ENCODE assay signal across 8 cellular contexts in genomic region chr11:355581-356458, GRCh38. TPM values are rescaled to one million over a fixed set of nuclear protein-coding genes. Genes with fewer than 3 reads are reported as not detected.
DNase-seq lines count a peak whose midpoint lies in the region; ATAC-seq, FAIRE-seq and TF ChIP-seq lines count a peak whose summit lies in the region.

No MANE protein-coding gene starts in this region.

- TF ChIP-seq CTCF in progenitor cell of endocrine pancreas (IDR thresholded peaks at IDR 0.05; ENCODE audit: unreplicated experiment) = no peak
- TF ChIP-seq CTCF in type B pancreatic cell (conservative IDR thresholded peaks at IDR 0.05) = no peak

- H3K9me3 Mint-ChIP-seq in progenitor cell of endocrine pancreas (ENCODE audit: low read depth) (no peaks in the 10 kb centered on the region), type B pancreatic cell (peaks cover 3% of the 10 kb centered on the region)

- WGBS in adipose tissue, 3 donors = 2 to 8% (median 2%) methylated on average over 47 to 75 of the region's 76 CpGs

- DNase-seq in GM12892 (ENCODE audit: insufficient read length) = peak; percentile 84
- DNase-seq in HT-29 (ENCODE audit: low spot score) = peak; percentile 86
- DNase-seq in SW 1271 (lab: John Stamatoyannopoulos, UW) = peak; percentile 37 to 89
- peak; percentile 95 for DNase-seq in cardiac septum (ENCODE audit: low spot score)
- DNase-seq in progenitor cell of endocrine pancreas (ENCODE audit: low spot score, unreplicated experiment) = peak; percentile 81
- peak; percentile 86 for DNase-seq in type B pancreatic cell (ENCODE audit: extremely low spot score, unreplicated experiment)

- H3K36me3 Mint-ChIP-seq in progenitor cell of endocrine pancreas (ENCODE audit: insufficient read depth) = no peaks in the 10 kb centered on the region
- no peaks in the 10 kb centered on the region for H3K36me3 Mint-ChIP-seq in type B pancreatic cell

- H3K27me3 Mint-ChIP-seq in progenitor cell of endocrine pancreas (no peaks in the 10 kb centered on the region), type B pancreatic cell (peaks cover 7% of the 10 kb centered on the region)

- H3K4me1 Mint-ChIP-seq in progenitor cell of endocrine pancreas (ENCODE audit: low read depth) (peaks cover 18% of the 10 kb centered on the region), type B pancreatic cell (ENCODE audit: unreplicated experiment) (peaks cover 22% of the 10 kb centered on the region)

- H3K27ac Mint-ChIP-seq in progenitor cell of endocrine pancreas = peak overlapping the region; percentile 90
- H3K27ac Mint-ChIP-seq in type B pancreatic cell = peak overlapping the region; percentile 59

- peak overlapping the region; percentile 44 for H3K4me3 Mint-ChIP-seq in progenitor cell of endocrine pancreas (ENCODE audit: low read depth)
- peak overlapping the region; percentile 70 for H3K4me3 Mint-ChIP-seq in type B pancreatic cell

- no peak; the same call in 1 of the 2 replicates for TF ChIP-seq POLR2A in GM12892 (IDR thresholded peaks at IDR 0.05; ENCODE audit: low read depth, low read length)

- intact Hi-C loops in cardiac septum (cut with DNase I) = loop anchor here (1.0 to 5.0 kb wide), 3 partner anchors 29 to 149 kb away; partner anchors contain the start of genes BET1L and RIC8A

- peak; percentile 89 for FAIRE-seq in GM12892 (lab: Jason Lieb, UNC)

- ATAC-seq in HG02571 (IDR thresholded peaks at IDR 0.05; ENCODE audit: unreplicated experiment) = no peak

- H3K27ac ChIP-seq in adipose tissue (ENCODE audit: low read depth, low read length) = peak overlapping the region; percentile 98

RNA-seq across cellular contexts. Expression of gene B4GALNT4, which starts 13.5 kb away (rescaled TPM):
- polyA plus RNA-seq in GM12892 (2012; ENCODE audit: missing spikeins) = not detected
- total RNA-seq in HT-29 (2014; rRNA removed; shearing (Covaris generic)) = not detected in 2 replicates
- 1 to 10 TPM in 2 of 3 donors, under 1 TPM in 1; 0.99 to 3.8 (median 1.6) TPM for polyA plus RNA-seq in adipose tissue
- total RNA-seq in cardiac septum (0.24 TPM), progenitor cell of endocrine pancreas (277 and 294 TPM in 2 replicates), type B pancreatic cell (ENCODE audit: low replicate concordance) (95.0 and 185 TPM in 2 replicates)

RNA-seq across cellular contexts. Expression of gene IFITM3, which starts 35.2 kb away (rescaled TPM):
- polyA plus RNA-seq in GM12892 (2012; ENCODE audit: missing spikeins) = 1.7 TPM
- 10.6 and 30.1 TPM in 2 replicates for total RNA-seq in HT-29 (2014; rRNA removed; shearing (Covaris generic))
- 1,000 to 10,000 TPM in 2 of 3 donors, 100 to 1,000 TPM in 1; 569 to 2,459 (median 1,570) TPM for polyA plus RNA-seq in adipose tissue
- 260 TPM for total RNA-seq in cardiac septum
- total RNA-seq in progenitor cell of endocrine pancreas = 99.3 and 105 TPM in 2 replicates
- 175 and 354 TPM in 2 replicates for total RNA-seq in type B pancreatic cell (ENCODE audit: low replicate concordance)

RNA-seq across cellular contexts. Expression of gene PKP3, which starts 38.2 kb away (rescaled TPM):
- not detected for polyA plus RNA-seq in GM12892 (2012; ENCODE audit: missing spikeins)
- total RNA-seq in HT-29 (2014; rRNA removed; shearing (Covaris generic)) = 284 and 306 TPM in 2 replicates
- 10 to 100 TPM in 1 of 3 donors, 1 to 10 TPM in 2; 1.0 to 15.4 (median 3.4) TPM for polyA plus RNA-seq in adipose tissue
- 0.83 TPM for total RNA-seq in cardiac septum
- total RNA-seq in progenitor cell of endocrine pancreas = 55.9 and 56.9 TPM in 2 replicates
- total RNA-seq in type B pancreatic cell (ENCODE audit: low replicate concordance) = 51.6 and 156 TPM in 2 replicates

RNA-seq across cellular contexts. Expression of gene IFITM1, which starts 42.0 kb away (rescaled TPM):
- 237 TPM for polyA plus RNA-seq in GM12892 (2012; ENCODE audit: missing spikeins)
- 6.8 and 7.6 TPM in 2 replicates for total RNA-seq in HT-29 (2014; rRNA removed; shearing (Covaris generic))
- 100 to 1,000 TPM in 2 of 3 donors, 10 to 100 TPM in 1; 84.7 to 356 (median 325) TPM for polyA plus RNA-seq in adipose tissue
- total RNA-seq in cardiac septum (123 TPM), progenitor cell of endocrine pancreas (2.3 TPM in 2 replicates), type B pancreatic cell (ENCODE audit: low replicate concordance) (34.1 and 192 TPM in 2 replicates)

RNA-seq across cellular contexts. Expression of gene IFITM2, which starts 48.2 kb away (rescaled TPM):
- polyA plus RNA-seq in GM12892 (2012; ENCODE audit: missing spikeins) = 157 TPM
- 31.2 and 32.3 TPM in 2 replicates for total RNA-seq in HT-29 (2014; rRNA removed; shearing (Covaris generic))
- 1,000 to 10,000 TPM in 2 of 3 donors, 100 to 1,000 TPM in 1; 208 to 1,862 (median 1,191) TPM for polyA plus RNA-seq in adipose tissue
- 215 TPM for total RNA-seq in cardiac septum
- 33.2 and 33.5 TPM in 2 replicates for total RNA-seq in progenitor cell of endocrine pancreas
- total RNA-seq in type B pancreatic cell (ENCODE audit: low replicate concordance) = 109 and 238 TPM in 2 replicates

Comparison
In these comparisons a context has a peak if more than half of its experiments do, and no peak if none do; other contexts are left out.
1. RNA of gene B4GALNT4, which starts 13.5 kb away (total RNA-seq): 277 to 294 TPM in progenitor cell of endocrine pancreas and 95.0 to 185 TPM in type B pancreatic cell; 0.24 TPM in cardiac septum (single experiment) and not detected in HT-29; every median in the first group is over 10 times any median in the second.
2. RNA of gene PKP3, which starts 38.2 kb away (total RNA-seq): 284 to 306 TPM in HT-29, 55.9 to 56.9 TPM in progenitor cell of endocrine pancreas and 51.6 to 156 TPM in type B pancreatic cell; 0.83 TPM in cardiac septum (single experiment); every median in the first group is over 10 times any median in the second.
3. Peak in every context shown above with its lines, with median percentiles within 50 percentile points of each other: DNase-seq.